27 cellular contexts compared by ENCODE assay signal in the genomic region with DNA sequence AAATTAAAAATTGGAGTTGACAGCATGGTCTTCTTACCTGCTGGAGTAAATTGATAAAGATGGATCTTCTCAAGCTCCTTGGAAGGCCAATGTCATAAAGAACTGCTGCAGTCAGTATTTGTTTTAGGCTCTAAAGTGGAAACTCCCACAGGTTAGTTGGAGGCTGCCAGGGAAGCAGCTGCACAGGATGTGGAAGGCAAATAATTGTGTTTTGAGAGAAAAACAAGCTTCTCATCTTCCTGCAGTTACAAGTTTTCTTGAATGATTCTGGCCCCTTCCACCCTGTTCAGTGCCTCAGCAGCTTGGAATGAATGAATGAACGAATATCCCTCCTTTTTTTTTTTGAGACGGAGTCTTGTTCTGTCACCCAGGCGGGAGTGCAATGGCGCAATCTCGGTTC. TPM values are rescaled to one million over a fixed set of nuclear protein-coding genes. Genes with fewer than 3 reads are reported as not detected.
"Had no signal": no experiment of that assay in that cellular context is flagged by ENCODE, and none has a peak within 500 bp of the region (broad histone marks: within the 10 kb centered on the region; RNA-seq: fewer than 3 reads in every experiment).

No MANE protein-coding gene starts in this region.

- DNase-seq: endodermal cell; gastrocnemius medialis; left colon; mammary epithelial cell; naive thymus-derived CD4-positive, alpha-beta T cell; psoas muscle; retina; sigmoid colon; stimulated activated CD4-positive, alpha-beta T cell treated with anti-CD3 and anti-CD28 coated beads, Interleukin-2, amount 100 ng/mL, for 24 hours; stimulated activated CD4-positive, alpha-beta T cell treated with anti-CD3 and anti-CD28 coated beads, Interleukin-4, amount 100 ng/mL, for 4 hours; stimulated activated naive B cell treated with anti-CD40 and anti-IgM and Interleukin-4, amounts not matched to agents 10 μg/mL and 1 μg/mL and 100 μg/mL, for 72 hours; stimulated activated naive CD8-positive, alpha-beta T cell treated with anti-CD3 and anti-CD28 coated beads, Interleukin-15, amount 100 ng/mL, for 72 hours; testis; upper lobe of right lung had no signal

- H3K4me3 ChIP-seq: gastrocnemius medialis, psoas muscle, sigmoid colon, skin epidermis, testis, tibial nerve, upper lobe of right lung, vagina had no signal

- ATAC-seq: gastrocnemius medialis; left colon; naive thymus-derived CD4-positive, alpha-beta T cell; psoas muscle; stimulated activated naive B cell treated with anti-CD40 and anti-IgM and Interleukin-4, amounts not matched to agents 10 μg/mL and 1 μg/mL and 100 μg/mL, for 72 hours; stimulated activated naive CD8-positive, alpha-beta T cell treated with anti-CD3 and anti-CD28 coated beads, Interleukin-15, amount 100 ng/mL, for 72 hours; upper lobe of right lung had no signal

RNA-seq across cellular contexts. Expression of gene MROH2B, which starts 13.9 kb away (rescaled TPM):
- total RNA-seq: endodermal cell; fibroblast of lung; fibroblast of villous mesenchyme; gastrocnemius medialis; kidney; left colon; lower leg skin; mammary epithelial cell; mesenteric fat pad; mononuclear cell; naive thymus-derived CD4-positive, alpha-beta T cell; osteoblast; psoas muscle; subcutaneous adipose tissue; tibial nerve; upper lobe of right lung; vagina had no signal
- polyA plus RNA-seq: esophagus; fibroblast of lung; mammary epithelial cell; naive thymus-derived CD4-positive, alpha-beta T cell; neural cell; psoas muscle had no signal
